ENCODE assay signal across 8 cellular contexts in the genomic region with DNA sequence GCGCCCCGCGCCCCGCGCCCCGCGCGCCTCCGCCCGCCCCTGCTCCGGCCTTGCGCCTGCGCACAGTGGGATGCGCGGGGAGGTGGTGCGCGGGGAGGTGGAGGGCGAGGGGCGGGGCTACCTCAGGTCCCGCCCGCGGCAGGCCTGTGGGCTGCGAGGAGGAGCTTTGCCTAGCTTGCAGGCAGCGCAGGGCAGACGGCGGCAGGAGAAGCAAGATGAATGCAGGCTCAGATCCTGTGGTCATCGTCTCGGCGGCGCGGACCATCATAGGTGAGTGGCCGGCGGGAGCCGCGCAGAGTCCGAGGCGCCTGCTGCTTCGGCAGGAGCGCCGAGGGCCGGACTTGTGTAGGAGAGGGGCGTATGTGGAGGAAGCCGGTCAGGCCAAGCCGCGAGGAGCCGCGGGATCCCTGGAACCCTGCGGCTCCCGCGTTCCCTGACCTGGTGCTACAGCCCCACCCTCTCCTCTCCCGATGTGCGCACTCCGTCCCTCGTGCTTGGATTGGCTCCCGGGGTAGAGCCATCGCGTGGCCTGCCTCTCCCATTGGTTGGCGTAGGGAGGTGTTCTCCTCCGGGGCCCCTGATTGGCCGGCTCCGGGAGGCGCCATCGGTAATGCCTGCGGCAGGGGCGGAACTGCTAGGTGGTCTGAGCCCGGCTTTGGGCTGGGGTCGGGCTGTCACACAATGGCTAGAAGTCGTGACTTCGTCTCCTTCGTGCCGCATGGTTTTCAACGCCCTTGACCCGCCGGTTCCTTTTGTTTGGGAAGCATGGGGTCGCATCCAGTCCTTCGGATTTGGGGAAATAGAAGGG. TPM values are rescaled to one million over a fixed set of nuclear protein-coding genes. Genes with fewer than 3 reads are reported as not detected.
DNase-seq lines count a peak whose midpoint lies in the region; TF ChIP-seq lines count a peak whose summit lies in the region.

Gene ACAT2 (plus strand): TSS at position 173 of the 808 bp plus-strand sequence. CDS start 43 bp downstream, at position 216.

- peaks cover 0 to 43% (median 27%) of the 10 kb centered on the region in 4 donors for H3K36me3 ChIP-seq in esophagus muscularis mucosa

- peak within 1 kb of the TSS; percentile 96 to 100 (median 98) for H3K27ac ChIP-seq in esophagus muscularis mucosa (replicated peaks in 1 of 4)

- intact Hi-C loops in esophagus muscularis mucosa (cut with DNase I), result no loop called here

- H3K9me3 ChIP-seq in esophagus muscularis mucosa, result no peaks in the 10 kb centered on the region

- H3K4me1 ChIP-seq in esophagus muscularis mucosa, result peaks cover 19 to 26% (median 24%) of the 10 kb centered on the region in 4 donors

- TF ChIP-seq CTCF in esophagus muscularis mucosa (IDR thresholded peaks at IDR 0.05), result peak in 1 of 3 experiments; percentile 32

- peak; percentile 21 for TF ChIP-seq POLR2A in esophagus muscularis mucosa (IDR thresholded peaks at IDR 0.05; ENCODE audit: low read depth)

- 0% methylated on average over 4 of the region's 76 CpGs for WGBS in esophagus muscularis mucosa

- DNase-seq in EH (ENCODE audit: low read depth) (peak; percentile 94), GOT3 (lab: John Stamatoyannopoulos, UW) (peak; percentile 76), LHCN-M2 (ENCODE audit: low read depth) (peak; percentile 92), RPMI7951 (ENCODE audit: low read depth) (peak; percentile 93), activated T-helper 1 cell treated with Interleukin-2 at 50 U/mL for 16 hours (ENCODE audit: low read depth) (peak; percentile 85), esophagus muscularis mucosa (ENCODE audit: extremely low spot score) (peak; percentile 98), myocyte (ENCODE audit: low read depth) (peak; percentile 97)
- peak; percentile 87 to 88 for DNase-seq in stimulated activated CD8-positive, alpha-beta memory T cell treated with anti-CD3 and anti-CD28 coated beads, Interleukin-7, amount 100 ng/mL, for 4 hours (ENCODE audit: low read depth in 2 of 2)

- H3K27me3 ChIP-seq in esophagus muscularis mucosa, result no peaks in the 10 kb centered on the region

- peak within 1 kb of the TSS; percentile 74 to 95 (median 87) for H3K4me3 ChIP-seq in esophagus muscularis mucosa

- TF ChIP-seq EP300 in esophagus muscularis mucosa (IDR thresholded peaks at IDR 0.05), result no peak

RNA-seq across cellular contexts. Expression of gene ACAT2, which starts in this region (rescaled TPM):
- total RNA-seq in LHCN-M2 (2014; rRNA removed) (24.2 and 27.4 TPM in 2 replicates), esophagus muscularis mucosa (1 to 10 TPM; 4.7 to 9.1 (median 6.9) TPM), myocyte (13.9 and 27.0 TPM in 2 replicates)
- polyA plus RNA-seq in LHCN-M2 (2012), result 66.1 TPM
- 58.4 and 69.2 TPM in 2 replicates for total RNA-seq in RPMI7951 (2014; rRNA removed; shearing (Covaris generic))
- 35.2 TPM for polyA plus RNA-seq in myocyte (2012)

Comparison
In these comparisons a context has a peak if more than half of its experiments do, and no peak if none do; other contexts are left out.
1. Peak in every context shown above with its lines: DNase-seq, H3K4me3 ChIP-seq and H3K27ac ChIP-seq.